ENCODE assay signal across 8 cellular contexts in genomic region chr14:54902521-54903420, GRCh38. TPM values are rescaled to one million over a fixed set of nuclear protein-coding genes. Genes with fewer than 3 reads are reported as not detected.
DNase-seq lines count a peak whose midpoint lies in the region; ATAC-seq and TF ChIP-seq lines count a peak whose summit lies in the region.

Gene GCH1 (minus strand): TSS chr14:54902826. CDS start chr14:54902663, 163 bp downstream.

- POLR2A ChIA-PET in T-cell (lab: Charles Lee) = interaction anchor here (0.6 to 1.8 kb wide), 6 partner anchors 11 to 339 kb away, joined by 3 to 10 read pairs (median 4); no protein-coding TSS in a partner anchor

- H3K4me1 ChIP-seq in adrenal gland (replicated peaks in 1 of 2) = peaks cover 0 to 15% of the 10 kb centered on the region in 2 donors

- H3K4me3 ChIP-seq in NB4 (ENCODE audit: low read depth, low read length) (peak within 1 kb of the TSS; percentile 51), adrenal gland (peak within 1 kb of the TSS; percentile 40 to 92 (median 63)), skeletal muscle cell (ENCODE audit: low read depth, low read length) (peak within 1 kb of the TSS; percentile 72)

- H3K9me3 ChIP-seq in adrenal gland (replicated peaks in 1 of 3) = no peaks in the 10 kb centered on the region

- H3K27me3 Mint-ChIP-seq in T-cell = no peaks in the 10 kb centered on the region

- H3K27me3 ChIP-seq in adrenal gland = no peaks in the 10 kb centered on the region

- TF ChIP-seq CTCF in GM12874 (IDR thresholded peaks at IDR 0.05; ENCODE audit: insufficient read depth, low read depth, low read length) (peak; percentile 64), NB4 (IDR thresholded peaks at IDR 0.05; ENCODE audit: low read depth, low read length) (no peak), adrenal gland (IDR thresholded peaks at IDR 0.05) (peak in 3 of 6 experiments; percentile 17 to 42 (median 22))

- peaks cover 20 to 34% (median 24%) of the 10 kb centered on the region in 3 donors for H3K4me1 Mint-ChIP-seq in T-cell

- H3K36me3 ChIP-seq in adrenal gland (replicated peaks in 1 of 2) = no peaks in the 10 kb centered on the region

- DNase-seq in NB4 (ENCODE audit: low read depth) (peak; percentile 70), T-cell (peak; percentile 31 to 80 (median 58)), adrenal gland (peak; percentile 33 to 87 (median 62)), hypothalamus (lab: John Stamatoyannopoulos, UW) (peak in 43 of 51 donors; percentile 9 to 74 (median 38)), skeletal muscle cell (ENCODE audit: low read depth) (no peak), epidermal melanocyte (ENCODE audit: insufficient read length, low spot score) (no peak)

- no peaks in the 10 kb centered on the region for H3K36me3 Mint-ChIP-seq in T-cell

- WGBS in adrenal gland, 4 donors = 1 to 6% (median 2%) methylated on average over 4 to 83 of the region's 83 CpGs

- ATAC-seq in HG02571 (IDR thresholded peaks at IDR 0.05; ENCODE audit: unreplicated experiment) = peak; percentile 83
- ATAC-seq in T-cell (replicated peaks in 1 of 4) = peak; percentile 81 to 85 (median 83)

- CTCF ChIA-PET in T-cell (lab: Charles Lee) = interaction anchor here (0.6 to 3.4 kb wide), 16 partner anchors 9 to 451 kb away, joined by 3 to 27 read pairs (median 3); no protein-coding TSS in a partner anchor

- H3K27ac Mint-ChIP-seq in T-cell = peak within 1 kb of the TSS; percentile 88 to 91

- intact Hi-C loops in adrenal gland (cut with DNase I) = no loop called here

- peak within 1 kb of the TSS; percentile 83 to 88 (median 86) for H3K4me3 Mint-ChIP-seq in T-cell

- H3K9me3 Mint-ChIP-seq in T-cell = no peaks in the 10 kb centered on the region

- TF ChIP-seq POLR2A in NB4 (IDR thresholded peaks at IDR 0.05; ENCODE audit: extremely low read depth, insufficient read length) = peak; percentile 29
- peak; percentile 56 to 93 for TF ChIP-seq POLR2A in adrenal gland (IDR thresholded peaks at IDR 0.05)

- H3K27ac ChIP-seq in adrenal gland = peak within 1 kb of the TSS in 4 of 5 donors; percentile 36 to 83 (median 68)

RNA-seq across cellular contexts. Expression of gene GCH1, which starts in this region (rescaled TPM):
- total RNA-seq in T-cell = 10 to 100 TPM; 26.5 to 31.2 (median 29.2) TPM
- total RNA-seq in adrenal gland = 10 to 100 TPM in 3 of 8 donors, 1 to 10 TPM in 5; 2.8 to 24.9 (median 6.9) TPM
- 10 to 100 TPM; 10.1 to 29.8 (median 10.7) TPM for polyA plus RNA-seq in adrenal gland

Comparison
In these comparisons a context has a peak if more than half of its experiments do, and no peak if none do; other contexts are left out.
1. DNase-seq: peak in NB4 (single experiment), T-cell (34 of 34), adrenal gland (7 of 7) and hypothalamus (43 of 51); none in skeletal muscle cell (single experiment) and epidermal melanocyte (single experiment).
2. Peak in every context shown above with its lines, with median percentiles within 50 percentile points of each other: H3K4me3 ChIP-seq.